Comparison of ENCODE assay signal across 15 cellular contexts in genomic region chr16:6165330-6165984, GRCh38.
DNase-seq lines count a peak whose midpoint lies in the region; TF ChIP-seq lines count a peak whose summit lies in the region.
"Had no signal": no experiment of that assay in that cellular context is flagged by ENCODE, and none has a peak within 500 bp of the region (broad histone marks: within the 10 kb centered on the region; RNA-seq: fewer than 3 reads in every experiment).

No MANE protein-coding gene starts in this region.

- no peaks in the 10 kb centered on the region for H3K27me3 ChIP-seq in stomach
- H3K27me3 ChIP-seq: BLaER1 had no signal

- H3K9me3 Mint-ChIP-seq in neural crest cell = no peaks in the 10 kb centered on the region

- no peak overlapping the region for H3K27ac Mint-ChIP-seq in neural crest cell (ENCODE audit: unreplicated experiment)
- H3K27ac Mint-ChIP-seq: stimulated activated effector memory CD8-positive, alpha-beta T cell treated with anti-CD3 and anti-CD28 coated beads, Interleukin-12 subunit alpha, Interleukin-12 subunit beta, amount 100 ng/mL, for 72 hours; T-helper 17 cell had no signal

- peak; percentile 17 for DNase-seq in EH (ENCODE audit: low read depth)
- DNase-seq in NCI-H526 treated with DMSO at 0.1 percent for 48 hours (lab: John Stamatoyannopoulos, UW) = peak; percentile 7
- DNase-seq in cerebellum (ENCODE audit: low spot score) = peak; percentile 46
- no peak for DNase-seq in neural crest cell (ENCODE audit: low read depth, low spot score)
- no peak for DNase-seq in NOMO-1 treated with DMSO at 0.1 percent for 48 hours (lab: John Stamatoyannopoulos, UW; ENCODE audit: unreplicated experiment)
- DNase-seq in HK-2 (ENCODE audit: unreplicated experiment) = no peak
- no peak for DNase-seq in stomach
- no peak for DNase-seq in germinal center (ENCODE audit: low spot score)
- DNase-seq: central memory CD4-positive, alpha-beta T cell; GDM1; IMR-90; mammary epithelial cell; T-helper 17 cell had no signal

- no peaks in the 10 kb centered on the region for H3K36me3 Mint-ChIP-seq in neural crest cell (ENCODE audit: low read depth)
- H3K36me3 Mint-ChIP-seq: stimulated activated effector memory CD8-positive, alpha-beta T cell treated with anti-CD3 and anti-CD28 coated beads, Interleukin-12 subunit alpha, Interleukin-12 subunit beta, amount 100 ng/mL, for 72 hours had no signal

- no peaks in the 10 kb centered on the region for H3K4me1 Mint-ChIP-seq in neural crest cell
- H3K4me1 Mint-ChIP-seq: stimulated activated effector memory CD8-positive, alpha-beta T cell treated with anti-CD3 and anti-CD28 coated beads, Interleukin-12 subunit alpha, Interleukin-12 subunit beta, amount 100 ng/mL, for 72 hours; T-helper 17 cell had no signal

- H3K4me1 ChIP-seq in stomach = no peaks in the 10 kb centered on the region
- H3K4me1 ChIP-seq: BLaER1 had no signal

- no peak for TF ChIP-seq EP300 in stomach (IDR thresholded peaks at IDR 0.05)

- H3K27ac ChIP-seq in stomach = no peak overlapping the region
- H3K27ac ChIP-seq: BLaER1 had no signal

- WGBS in stomach, 5 donors = 47 to 52% (median 50%) methylated on average over 11 of the region's 11 CpGs

- H3K9me3 ChIP-seq in stomach = peaks cover 0 to 6% (median 0%) of the 10 kb centered on the region in 4 donors
- H3K9me3 ChIP-seq: BLaER1 had no signal

- no peak for TF ChIP-seq POLR2A in stomach (IDR thresholded peaks at IDR 0.05)

- H3K36me3 ChIP-seq in stomach = no peaks in the 10 kb centered on the region
- H3K36me3 ChIP-seq: BLaER1 had no signal

- intact Hi-C loops in stomach (cut with DNase I; ENCODE audit: low total_unique reads) = no loop called here

- TF ChIP-seq CTCF in neural crest cell (conservative IDR thresholded peaks at IDR 0.05) (peak; percentile 61), stomach (IDR thresholded peaks at IDR 0.05) (no peak)

- H3K4me3 ChIP-seq in stomach = no peak overlapping the region
- H3K4me3 ChIP-seq: BLaER1 had no signal

- no peak overlapping the region for H3K4me3 Mint-ChIP-seq in neural crest cell
- H3K4me3 Mint-ChIP-seq: stimulated activated effector memory CD8-positive, alpha-beta T cell treated with anti-CD3 and anti-CD28 coated beads, Interleukin-12 subunit alpha, Interleukin-12 subunit beta, amount 100 ng/mL, for 72 hours; T-helper 17 cell had no signal

- H3K27me3 Mint-ChIP-seq in neural crest cell (ENCODE audit: low read depth) = peaks cover 7% of the 10 kb centered on the region
- H3K27me3 Mint-ChIP-seq: T-helper 17 cell had no signal

Comparison
In these comparisons a context has a peak if more than half of its experiments do, and no peak if none do; other contexts are left out.
1. DNase-seq: peak in EH (single experiment), NCI-H526 treated with DMSO at 0.1 percent for 48 hours (single experiment) and cerebellum (single experiment); none in neural crest cell (single experiment), NOMO-1 treated with DMSO at 0.1 percent for 48 hours (single experiment), HK-2 (single experiment), stomach (single experiment) and germinal center (single experiment).